1 cellular context compared by ENCODE assay signal in the genomic region with DNA sequence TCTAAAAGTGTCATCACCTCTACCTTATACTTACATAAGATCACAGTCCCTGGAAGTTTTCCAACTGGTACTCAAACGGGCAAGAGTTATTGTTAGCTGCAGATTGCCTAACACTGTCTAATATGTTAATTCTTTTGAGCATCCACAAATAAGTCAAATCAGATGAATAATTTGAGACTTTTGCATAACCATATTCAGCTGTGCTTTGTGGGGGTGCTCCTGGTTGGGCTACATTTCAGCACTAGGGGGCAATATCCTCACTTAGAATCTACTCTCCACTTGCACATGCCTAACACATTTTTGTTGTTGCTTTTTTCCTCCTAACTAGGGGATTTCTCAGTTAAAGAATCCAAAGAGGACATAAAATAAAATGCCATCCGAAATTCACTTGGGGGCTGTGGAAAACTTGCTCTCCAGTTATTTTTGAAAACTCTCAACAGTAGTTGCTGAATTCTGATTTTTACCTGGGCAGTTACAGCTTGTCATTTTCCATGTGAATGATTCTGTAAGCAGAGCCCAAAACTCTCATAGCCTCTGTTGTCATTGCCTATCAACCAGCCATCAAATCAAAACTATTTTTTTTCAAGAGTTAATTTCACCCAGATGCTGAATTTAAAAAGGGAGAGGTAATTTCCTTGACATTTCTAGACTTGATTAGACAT.
A peak's percentile ranks its signal among the peaks of the same experiment; 100 is the strongest.
TF ChIP-seq lines count a peak whose summit lies in the region.

No MANE protein-coding gene starts in this region.

TF ChIP-seq in GM12878, 131 proteins besides CTCF, POLR2A, EP300 and RAD21 (continued from another document):
- TF ChIP-seq SUZ12 (IDR thresholded peaks at IDR 0.05; ENCODE audit: unreplicated experiment) (no peak), ZSCAN29 (IDR thresholded peaks at IDR 0.05) (no peak), YY1 (IDR thresholded peaks at IDR 0.05; ENCODE audit: low read depth, low read length) (0 out of 2 replicates have a peak, but pooled peaks have one; percentile 13), FOXM1 (IDR thresholded peaks at IDR 0.05; ENCODE audit: low read depth, low read length) (0 out of 2 replicates have a peak, but pooled peaks have one; percentile 15), MXI1 (IDR thresholded peaks at IDR 0.05; ENCODE audit: low read depth, low read length) (no peak), GABPA (IDR thresholded peaks at IDR 0.05; ENCODE audit: low read depth) (no peak), SRF (IDR thresholded peaks at IDR 0.05; ENCODE audit: low read depth in 2 of 2, low read length in 2 of 2) (no peak), RFX5 (IDR thresholded peaks at IDR 0.05; ENCODE audit: low read depth, low read length) (no peak), CHD2 (IDR thresholded peaks at IDR 0.05; ENCODE audit: borderline replicate concordance, low read depth, low read length) (no peak), ASH2L (IDR thresholded peaks at IDR 0.05; ENCODE audit: borderline replicate concordance, low read depth) (no peak), SP1 (IDR thresholded peaks at IDR 0.05; ENCODE audit: low read depth, low read length) (no peak), JUND (IDR thresholded peaks at IDR 0.05; ENCODE audit: low read depth, low read length) (no peak), HCFC1 (IDR thresholded peaks at IDR 0.05; ENCODE audit: low read length) (no peak)
- TF ChIP-seq, protein P1, sequence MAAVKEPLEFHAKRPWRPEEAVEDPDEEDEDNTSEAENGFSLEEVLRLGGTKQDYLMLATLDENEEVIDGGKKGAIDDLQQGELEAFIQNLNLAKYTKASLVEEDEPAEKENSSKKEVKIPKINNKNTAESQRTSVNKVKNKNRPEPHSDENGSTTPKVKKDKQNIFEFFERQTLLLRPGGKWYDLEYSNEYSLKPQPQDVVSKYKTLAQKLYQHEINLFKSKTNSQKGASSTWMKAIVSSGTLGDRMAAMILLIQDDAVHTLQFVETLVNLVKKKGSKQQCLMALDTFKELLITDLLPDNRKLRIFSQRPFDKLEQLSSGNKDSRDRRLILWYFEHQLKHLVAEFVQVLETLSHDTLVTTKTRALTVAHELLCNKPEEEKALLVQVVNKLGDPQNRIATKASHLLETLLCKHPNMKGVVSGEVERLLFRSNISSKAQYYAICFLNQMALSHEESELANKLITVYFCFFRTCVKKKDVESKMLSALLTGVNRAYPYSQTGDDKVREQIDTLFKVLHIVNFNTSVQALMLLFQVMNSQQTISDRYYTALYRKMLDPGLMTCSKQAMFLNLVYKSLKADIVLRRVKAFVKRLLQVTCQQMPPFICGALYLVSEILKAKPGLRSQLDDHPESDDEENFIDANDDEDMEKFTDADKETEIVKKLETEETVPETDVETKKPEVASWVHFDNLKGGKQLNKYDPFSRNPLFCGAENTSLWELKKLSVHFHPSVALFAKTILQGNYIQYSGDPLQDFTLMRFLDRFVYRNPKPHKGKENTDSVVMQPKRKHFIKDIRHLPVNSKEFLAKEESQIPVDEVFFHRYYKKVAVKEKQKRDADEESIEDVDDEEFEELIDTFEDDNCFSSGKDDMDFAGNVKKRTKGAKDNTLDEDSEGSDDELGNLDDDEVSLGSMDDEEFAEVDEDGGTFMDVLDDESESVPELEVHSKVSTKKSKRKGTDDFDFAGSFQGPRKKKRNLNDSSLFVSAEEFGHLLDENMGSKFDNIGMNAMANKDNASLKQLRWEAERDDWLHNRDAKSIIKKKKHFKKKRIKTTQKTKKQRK (IDR thresholded peaks at IDR 0.05; ENCODE audit: low read depth, low read length): no peak
- TF ChIP-seq, protein P2, sequence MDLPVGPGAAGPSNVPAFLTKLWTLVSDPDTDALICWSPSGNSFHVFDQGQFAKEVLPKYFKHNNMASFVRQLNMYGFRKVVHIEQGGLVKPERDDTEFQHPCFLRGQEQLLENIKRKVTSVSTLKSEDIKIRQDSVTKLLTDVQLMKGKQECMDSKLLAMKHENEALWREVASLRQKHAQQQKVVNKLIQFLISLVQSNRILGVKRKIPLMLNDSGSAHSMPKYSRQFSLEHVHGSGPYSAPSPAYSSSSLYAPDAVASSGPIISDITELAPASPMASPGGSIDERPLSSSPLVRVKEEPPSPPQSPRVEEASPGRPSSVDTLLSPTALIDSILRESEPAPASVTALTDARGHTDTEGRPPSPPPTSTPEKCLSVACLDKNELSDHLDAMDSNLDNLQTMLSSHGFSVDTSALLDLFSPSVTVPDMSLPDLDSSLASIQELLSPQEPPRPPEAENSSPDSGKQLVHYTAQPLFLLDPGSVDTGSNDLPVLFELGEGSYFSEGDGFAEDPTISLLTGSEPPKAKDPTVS (IDR thresholded peaks at IDR 0.05; ENCODE audit: low read depth, low read length): no peak
TF ChIP-seq in GM12878: peak in this region for 4.
